ENCODE assay signal across 32 cellular contexts in the genomic region with DNA sequence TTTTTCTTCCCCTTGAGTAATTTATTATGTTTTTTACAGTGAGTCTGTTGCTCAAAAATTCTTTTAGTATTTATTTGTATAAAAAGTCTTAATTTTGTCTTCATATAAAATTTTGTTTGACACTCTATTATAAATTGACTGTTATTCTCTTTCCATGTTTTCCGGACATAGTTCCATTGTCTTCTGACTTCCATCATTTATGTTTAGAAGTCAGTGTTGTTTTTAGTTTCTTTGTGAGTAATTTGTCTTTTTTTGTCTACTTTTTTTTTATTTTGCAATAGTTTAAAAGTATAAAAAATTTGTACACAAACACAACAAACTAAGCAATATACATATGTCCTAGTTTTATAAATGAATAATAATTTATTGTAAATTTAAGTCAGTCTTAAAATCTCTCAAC.
"Had no signal": no experiment of that assay in that cellular context is flagged by ENCODE, and none has a peak within 500 bp of the region (broad histone marks: within the 10 kb centered on the region; RNA-seq: fewer than 3 reads in every experiment).

No MANE protein-coding gene starts in this region.

- H3K27ac Mint-ChIP-seq: activated CD4-positive, alpha-beta T cell treated with anti-CD3 and anti-CD28 coated beads, Interleukin-2, amount 10 ng/mL, durations not matched to agents 7 days and 5 days; activated naive CD4-positive, alpha-beta T cell treated with anti-CD3 and anti-CD28 coated beads for 36 hours; activated naive CD4-positive, alpha-beta T cell treated with anti-CD3 and anti-CD28 coated beads, Interleukin-2, amount 50 U/mL, for 72 hours; activated T-helper 1 cell treated with anti-CD3 and anti-CD28 coated beads, Interleukin-12 subunit alpha, Interleukin-12 subunit beta, Interleukin-2, Interleukin-4 antibody, amounts not matched to agents 30 ng/mL and 10 ng/mL and 1 ng/mL, durations not matched to agents 14 hours and 24 hours and 36 hours; T-helper 1 cell treated with Interleukin-12 subunit alpha and Interleukin-12 subunit beta and Interleukin-4 antibody, amounts not matched to agents 30 μg/mL and 1 μg/mL, for 36 hours; T-helper 2 cell treated with Interferon-gamma antibody and Interleukin-4, amounts not matched to agents 5 μg/mL and 100 μg/mL, for 36 hours had no signal

- H3K9ac ChIP-seq: SK-N-SH had no signal

- H3K9me3 ChIP-seq: adrenal gland, body of pancreas had no signal

- H3K4me1 ChIP-seq: adrenal gland, body of pancreas, breast epithelium, SJSA1 had no signal

- H3K36me3 ChIP-seq: adrenal gland, breast epithelium, SJSA1, WERI-Rb-1 had no signal

- H3K9me3 Mint-ChIP-seq: T-helper 1 cell treated with Interleukin-12 subunit alpha and Interleukin-12 subunit beta and Interleukin-4 antibody, amounts not matched to agents 30 μg/mL and 1 μg/mL, for 36 hours; T-helper 2 cell treated with Interferon-gamma antibody and Interleukin-4, amounts not matched to agents 5 μg/mL and 100 μg/mL, for 36 hours had no signal

- H3K4me1 Mint-ChIP-seq: activated CD4-positive, alpha-beta T cell treated with anti-CD3 and anti-CD28 coated beads, Interleukin-2, amount 10 ng/mL, durations not matched to agents 7 days and 5 days had no signal

- ATAC-seq: activated naive CD4-positive, alpha-beta T cell treated with anti-CD3 and anti-CD28 coated beads, Interleukin-2, amount 50 U/mL, for 72 hours; activated T-cell treated with anti-CD3 and anti-CD28 coated beads, Interleukin-2, amount 50 U/mL, for 4 hours; body of pancreas; Panc1 had no signal

- DNase-seq: activated CD4-positive, alpha-beta T cell treated with anti-CD3 and anti-CD28 coated beads, Interleukin-2, amount 10 ng/mL, durations not matched to agents 7 days and 5 days; activated CD4-positive, alpha-beta T cell treated with anti-CD3 and anti-CD28 coated beads, Interleukin-2, amount 50 U/mL, for 48 hours; activated CD8-positive, alpha-beta memory T cell treated with anti-CD3 and anti-CD28 coated beads, Interleukin-2, amount 50 U/mL, for 4 hours; activated gamma-delta T cell treated with Interleukin-2 at 50 U/mL for 16 hours; activated naive CD4-positive, alpha-beta T cell treated with anti-CD3 and anti-CD28 coated beads for 36 hours; activated T-cell treated with anti-CD3 and anti-CD28 coated beads for 4 hours; activated T-cell treated with anti-CD3 and anti-CD28 coated beads, Interleukin-2, amount 50 U/mL, for 4 hours; adrenal gland; body of pancreas; NCI-H1092 treated with DMSO at 0.1 percent for 48 hours; NCI-H1417; NCI-H146; NCI-H187; NCI-H2029 treated with DMSO at 0.1 percent for 48 hours; NCI-H2107; NCI-H226; NCI-H446 treated with DMSO at 0.1 percent for 48 hours; NCI-H524; NCI-H69; NCI-H82; RPMI8226; SHP77 treated with DMSO at 0.1 percent for 48 hours; SK-N-SH; WERI-Rb-1 had no signal

- FAIRE-seq: astrocyte had no signal

- H3K4me3 ChIP-seq: adrenal gland, body of pancreas, breast epithelium, SJSA1 had no signal

- H3K4me3 Mint-ChIP-seq: activated CD4-positive, alpha-beta T cell treated with anti-CD3 and anti-CD28 coated beads, Interleukin-2, amount 10 ng/mL, durations not matched to agents 7 days and 5 days; activated naive CD4-positive, alpha-beta T cell treated with anti-CD3 and anti-CD28 coated beads for 36 hours; activated T-cell treated with anti-CD3 and anti-CD28 coated beads, Interleukin-2, amount 50 U/mL, for 4 hours; activated T-helper 1 cell treated with anti-CD3 and anti-CD28 coated beads, Interleukin-12 subunit alpha, Interleukin-12 subunit beta, Interleukin-2, Interleukin-4 antibody, amounts not matched to agents 30 ng/mL and 10 ng/mL and 1 ng/mL, durations not matched to agents 14 hours and 24 hours and 36 hours; T-helper 1 cell treated with Interleukin-12 subunit alpha and Interleukin-12 subunit beta and Interleukin-4 antibody, amounts not matched to agents 30 μg/mL and 1 μg/mL, for 36 hours; T-helper 2 cell treated with Interferon-gamma antibody and Interleukin-4, amounts not matched to agents 5 μg/mL and 100 μg/mL, for 36 hours had no signal

- H3K27ac ChIP-seq: adrenal gland, body of pancreas, breast epithelium, SJSA1, WERI-Rb-1 had no signal
